ENCODE assay signal across 19 cellular contexts in the genomic region with DNA sequence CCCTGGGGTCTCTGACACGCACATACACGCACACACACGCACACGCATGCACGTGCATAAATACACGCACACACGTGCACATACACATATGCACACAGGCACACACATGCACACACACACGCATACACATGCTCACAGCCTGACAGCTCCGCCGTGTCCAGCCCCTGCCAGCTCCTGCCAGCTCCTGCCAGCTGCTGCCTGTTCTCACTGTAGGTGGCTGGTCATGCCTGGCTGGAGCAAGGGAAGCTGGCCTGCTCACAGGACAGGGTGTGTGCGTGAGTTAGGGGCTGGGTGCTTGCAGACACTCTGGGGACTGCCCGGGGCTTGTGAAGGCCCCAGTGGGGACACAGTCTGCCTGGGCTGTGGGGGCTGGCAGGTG. TPM values are rescaled to one million over a fixed set of nuclear protein-coding genes. Genes with fewer than 3 reads are reported as not detected.
DNase-seq lines count a peak whose midpoint lies in the region; ATAC-seq and TF ChIP-seq lines count a peak whose summit lies in the region.
"Had no signal": no experiment of that assay in that cellular context is flagged by ENCODE, and none has a peak within 500 bp of the region (broad histone marks: within the 10 kb centered on the region; RNA-seq: fewer than 3 reads in every experiment).

No MANE protein-coding gene starts in this region.

- ATAC-seq in GM18868 (IDR thresholded peaks at IDR 0.05; ENCODE audit: unreplicated experiment): no peak
- ATAC-seq: activated CD8-positive, alpha-beta memory T cell treated with anti-CD3 and anti-CD28 coated beads, Interleukin-2, amount 10 ng/mL, durations not matched to agents 7 days and 5 days had no signal

- peak overlapping the region; percentile 98 for H3K27ac ChIP-seq in VCaP
- H3K27ac ChIP-seq: coronary artery, epithelial cell of prostate had no signal

- H3K4me1 Mint-ChIP-seq in osteocyte (ENCODE audit: unreplicated experiment): peaks cover 5% of the 10 kb centered on the region
- H3K4me1 Mint-ChIP-seq: activated CD8-positive, alpha-beta memory T cell treated with anti-CD3 and anti-CD28 coated beads, Interleukin-2, amount 10 ng/mL, durations not matched to agents 7 days and 5 days had no signal

- no peaks in the 10 kb centered on the region for H3K27me3 Mint-ChIP-seq in osteocyte (ENCODE audit: unreplicated experiment)
- H3K27me3 Mint-ChIP-seq: activated CD8-positive, alpha-beta memory T cell treated with anti-CD3 and anti-CD28 coated beads, Interleukin-2, amount 10 ng/mL, durations not matched to agents 7 days and 5 days; CD4-positive, CD25-positive, alpha-beta regulatory T cell had no signal

- H3K36me3 Mint-ChIP-seq in osteocyte (ENCODE audit: unreplicated experiment): no peaks in the 10 kb centered on the region
- H3K36me3 Mint-ChIP-seq: activated CD8-positive, alpha-beta memory T cell treated with anti-CD3 and anti-CD28 coated beads, Interleukin-2, amount 10 ng/mL, durations not matched to agents 7 days and 5 days had no signal

- no peak overlapping the region for H3K4me3 Mint-ChIP-seq in osteocyte (ENCODE audit: unreplicated experiment)
- H3K4me3 Mint-ChIP-seq: activated CD8-positive, alpha-beta memory T cell treated with anti-CD3 and anti-CD28 coated beads, Interleukin-2, amount 10 ng/mL, durations not matched to agents 7 days and 5 days; CD4-positive, CD25-positive, alpha-beta regulatory T cell had no signal

- no peaks in the 10 kb centered on the region for H3K9me3 Mint-ChIP-seq in osteocyte (ENCODE audit: unreplicated experiment)
- H3K9me3 Mint-ChIP-seq: CD4-positive, CD25-positive, alpha-beta regulatory T cell had no signal

- H3K27ac Mint-ChIP-seq in osteocyte (ENCODE audit: unreplicated experiment): no peak overlapping the region
- H3K27ac Mint-ChIP-seq: activated CD8-positive, alpha-beta memory T cell treated with anti-CD3 and anti-CD28 coated beads, Interleukin-2, amount 10 ng/mL, durations not matched to agents 7 days and 5 days; CD4-positive, CD25-positive, alpha-beta regulatory T cell had no signal

- TF ChIP-seq CTCF in VCaP (conservative IDR thresholded peaks at IDR 0.05): no peak
- no peak for TF ChIP-seq CTCF in osteocyte (IDR thresholded peaks at IDR 0.05)

- intact Hi-C loops in posterior cingulate gyrus (cut with DNase I): no loop called here

- DNase-seq in DMS79 (lab: John Stamatoyannopoulos, UW) (peak; percentile 90), NCI-H1092 (lab: John Stamatoyannopoulos, UW) (peak; percentile 34), posterior cingulate gyrus (peak in 7 of 10 donors; percentile 29 to 94 (median 57)), mucosa of gallbladder (ENCODE audit: low spot score) (no peak), osteocyte (ENCODE audit: extremely low spot score, unreplicated experiment) (no peak)
- DNase-seq: activated CD8-positive, alpha-beta memory T cell treated with anti-CD3 and anti-CD28 coated beads, Interleukin-2, amount 10 ng/mL, durations not matched to agents 7 days and 5 days; activated gamma-delta T cell; aorta; CD4-positive, CD25-positive, alpha-beta regulatory T cell; GF-D8; islet precursor cell; MG63; NCI-H524; stimulated activated naive CD4-positive, alpha-beta T cell treated with Interleukin-2 at 50 U/mL for 16 hours had no signal

RNA-seq across cellular contexts. Expression of gene PLCH2, which starts 4.9 kb away (rescaled TPM):
- 8.1 TPM for total RNA-seq in mucosa of gallbladder
- 11.7 and 12.6 TPM in 2 replicates for total RNA-seq in osteocyte

RNA-seq across cellular contexts. Expression of gene PANK4, which starts 45.4 kb away (rescaled TPM):
- 39.9 TPM for total RNA-seq in mucosa of gallbladder
- total RNA-seq in osteocyte: 34.1 and 34.4 TPM in 2 replicates

RNA-seq across cellular contexts. Expression of gene HES5, which starts 49.1 kb away (rescaled TPM):
- 0.20 TPM for total RNA-seq in mucosa of gallbladder
- 0.29 TPM in 1 of 2 replicates, not detected in the other for total RNA-seq in osteocyte
- total RNA-seq: activated CD8-positive, alpha-beta memory T cell treated with anti-CD3 and anti-CD28 coated beads, Interleukin-2, amount 10 ng/mL, durations not matched to agents 7 days and 5 days; CD4-positive, CD25-positive, alpha-beta regulatory T cell; osteoblast had no signal

Comparison
In these comparisons a context has a peak if more than half of its experiments do, and no peak if none do; other contexts are left out.
1. DNase-seq: peak in DMS79 (single experiment), NCI-H1092 (single experiment) and posterior cingulate gyrus (7 of 10); none in mucosa of gallbladder (single experiment) and osteocyte (single experiment).